In genomic region chr15:87212041-87212440, GRCh38 we compare ENCODE assay signal across 1 cellular context.
TF ChIP-seq lines count a peak whose summit lies in the region.

No MANE protein-coding gene starts in this region.

TF ChIP-seq in GM23338, 12 proteins besides CTCF, POLR2A, EP300 and RAD21 (continued from another document):
- TF ChIP-seq, protein P1, sequence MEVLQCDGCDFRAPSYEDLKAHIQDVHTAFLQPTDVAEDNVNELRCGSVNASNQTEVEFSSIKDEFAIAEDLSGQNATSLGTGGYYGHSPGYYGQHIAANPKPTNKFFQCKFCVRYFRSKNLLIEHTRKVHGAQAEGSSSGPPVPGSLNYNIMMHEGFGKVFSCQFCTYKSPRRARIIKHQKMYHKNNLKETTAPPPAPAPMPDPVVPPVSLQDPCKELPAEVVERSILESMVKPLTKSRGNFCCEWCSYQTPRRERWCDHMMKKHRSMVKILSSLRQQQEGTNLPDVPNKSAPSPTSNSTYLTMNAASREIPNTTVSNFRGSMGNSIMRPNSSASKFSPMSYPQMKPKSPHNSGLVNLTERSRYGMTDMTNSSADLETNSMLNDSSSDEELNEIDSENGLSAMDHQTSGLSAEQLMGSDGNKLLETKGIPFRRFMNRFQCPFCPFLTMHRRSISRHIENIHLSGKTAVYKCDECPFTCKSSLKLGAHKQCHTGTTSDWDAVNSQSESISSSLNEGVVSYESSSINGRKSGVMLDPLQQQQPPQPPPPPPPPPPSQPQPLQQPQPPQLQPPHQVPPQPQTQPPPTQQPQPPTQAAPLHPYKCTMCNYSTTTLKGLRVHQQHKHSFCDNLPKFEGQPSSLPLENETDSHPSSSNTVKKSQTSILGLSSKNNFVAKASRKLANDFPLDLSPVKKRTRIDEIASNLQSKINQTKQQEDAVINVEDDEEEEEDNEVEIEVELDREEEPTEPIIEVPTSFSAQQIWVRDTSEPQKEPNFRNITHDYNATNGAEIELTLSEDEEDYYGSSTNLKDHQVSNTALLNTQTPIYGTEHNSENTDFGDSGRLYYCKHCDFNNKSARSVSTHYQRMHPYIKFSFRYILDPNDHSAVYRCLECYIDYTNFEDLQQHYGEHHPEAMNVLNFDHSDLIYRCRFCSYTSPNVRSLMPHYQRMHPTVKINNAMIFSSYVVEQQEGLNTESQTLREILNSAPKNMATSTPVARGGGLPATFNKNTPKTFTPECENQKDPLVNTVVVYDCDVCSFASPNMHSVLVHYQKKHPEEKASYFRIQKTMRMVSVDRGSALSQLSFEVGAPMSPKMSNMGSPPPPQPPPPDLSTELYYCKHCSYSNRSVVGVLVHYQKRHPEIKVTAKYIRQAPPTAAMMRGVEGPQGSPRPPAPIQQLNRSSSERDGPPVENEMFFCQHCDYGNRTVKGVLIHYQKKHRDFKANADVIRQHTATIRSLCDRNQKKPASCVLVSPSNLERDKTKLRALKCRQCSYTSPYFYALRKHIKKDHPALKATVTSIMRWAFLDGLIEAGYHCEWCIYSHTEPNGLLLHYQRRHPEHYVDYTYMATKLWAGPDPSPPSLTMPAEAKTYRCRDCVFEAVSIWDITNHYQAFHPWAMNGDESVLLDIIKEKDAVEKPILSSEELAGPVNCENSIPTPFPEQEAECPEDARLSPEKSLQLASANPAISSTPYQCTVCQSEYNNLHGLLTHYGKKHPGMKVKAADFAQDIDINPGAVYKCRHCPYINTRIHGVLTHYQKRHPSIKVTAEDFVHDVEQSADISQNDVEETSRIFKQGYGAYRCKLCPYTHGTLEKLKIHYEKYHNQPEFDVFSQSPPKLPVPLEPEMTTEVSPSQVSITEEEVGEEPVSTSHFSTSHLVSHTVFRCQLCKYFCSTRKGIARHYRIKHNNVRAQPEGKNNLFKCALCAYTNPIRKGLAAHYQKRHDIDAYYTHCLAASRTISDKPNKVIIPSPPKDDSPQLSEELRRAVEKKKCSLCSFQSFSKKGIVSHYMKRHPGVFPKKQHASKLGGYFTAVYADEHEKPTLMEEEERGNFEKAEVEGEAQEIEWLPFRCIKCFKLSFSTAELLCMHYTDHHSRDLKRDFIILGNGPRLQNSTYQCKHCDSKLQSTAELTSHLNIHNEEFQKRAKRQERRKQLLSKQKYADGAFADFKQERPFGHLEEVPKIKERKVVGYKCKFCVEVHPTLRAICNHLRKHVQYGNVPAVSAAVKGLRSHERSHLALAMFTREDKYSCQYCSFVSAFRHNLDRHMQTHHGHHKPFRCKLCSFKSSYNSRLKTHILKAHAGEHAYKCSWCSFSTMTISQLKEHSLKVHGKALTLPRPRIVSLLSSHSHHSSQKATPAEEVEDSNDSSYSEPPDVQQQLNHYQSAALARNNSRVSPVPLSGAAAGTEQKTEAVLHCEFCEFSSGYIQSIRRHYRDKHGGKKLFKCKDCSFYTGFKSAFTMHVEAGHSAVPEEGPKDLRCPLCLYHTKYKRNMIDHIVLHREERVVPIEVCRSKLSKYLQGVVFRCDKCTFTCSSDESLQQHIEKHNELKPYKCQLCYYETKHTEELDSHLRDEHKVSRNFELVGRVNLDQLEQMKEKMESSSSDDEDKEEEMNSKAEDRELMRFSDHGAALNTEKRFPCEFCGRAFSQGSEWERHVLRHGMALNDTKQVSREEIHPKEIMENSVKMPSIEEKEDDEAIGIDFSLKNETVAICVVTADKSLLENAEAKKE (CRISPR knock-in tag; IDR thresholded peaks at IDR 0.05): no peak
- TF ChIP-seq, protein P2, sequence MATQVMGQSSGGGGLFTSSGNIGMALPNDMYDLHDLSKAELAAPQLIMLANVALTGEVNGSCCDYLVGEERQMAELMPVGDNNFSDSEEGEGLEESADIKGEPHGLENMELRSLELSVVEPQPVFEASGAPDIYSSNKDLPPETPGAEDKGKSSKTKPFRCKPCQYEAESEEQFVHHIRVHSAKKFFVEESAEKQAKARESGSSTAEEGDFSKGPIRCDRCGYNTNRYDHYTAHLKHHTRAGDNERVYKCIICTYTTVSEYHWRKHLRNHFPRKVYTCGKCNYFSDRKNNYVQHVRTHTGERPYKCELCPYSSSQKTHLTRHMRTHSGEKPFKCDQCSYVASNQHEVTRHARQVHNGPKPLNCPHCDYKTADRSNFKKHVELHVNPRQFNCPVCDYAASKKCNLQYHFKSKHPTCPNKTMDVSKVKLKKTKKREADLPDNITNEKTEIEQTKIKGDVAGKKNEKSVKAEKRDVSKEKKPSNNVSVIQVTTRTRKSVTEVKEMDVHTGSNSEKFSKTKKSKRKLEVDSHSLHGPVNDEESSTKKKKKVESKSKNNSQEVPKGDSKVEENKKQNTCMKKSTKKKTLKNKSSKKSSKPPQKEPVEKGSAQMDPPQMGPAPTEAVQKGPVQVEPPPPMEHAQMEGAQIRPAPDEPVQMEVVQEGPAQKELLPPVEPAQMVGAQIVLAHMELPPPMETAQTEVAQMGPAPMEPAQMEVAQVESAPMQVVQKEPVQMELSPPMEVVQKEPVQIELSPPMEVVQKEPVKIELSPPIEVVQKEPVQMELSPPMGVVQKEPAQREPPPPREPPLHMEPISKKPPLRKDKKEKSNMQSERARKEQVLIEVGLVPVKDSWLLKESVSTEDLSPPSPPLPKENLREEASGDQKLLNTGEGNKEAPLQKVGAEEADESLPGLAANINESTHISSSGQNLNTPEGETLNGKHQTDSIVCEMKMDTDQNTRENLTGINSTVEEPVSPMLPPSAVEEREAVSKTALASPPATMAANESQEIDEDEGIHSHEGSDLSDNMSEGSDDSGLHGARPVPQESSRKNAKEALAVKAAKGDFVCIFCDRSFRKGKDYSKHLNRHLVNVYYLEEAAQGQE (IDR thresholded peaks at IDR 0.05; ENCODE audit: unreplicated experiment): no peak
- no peak for TF ChIP-seq EZH2phosphoT487 (IDR thresholded peaks at IDR 0.05; ENCODE audit: unreplicated experiment)
- TF ChIP-seq EZH2 (IDR thresholded peaks at IDR 0.05; ENCODE audit: low read depth, unreplicated experiment): no peak
- TF ChIP-seq ZNF114 (CRISPR knock-in tag; IDR thresholded peaks at IDR 0.05): no peak
- no peak for TF ChIP-seq CREB1 (CRISPR knock-in tag; IDR thresholded peaks at IDR 0.05; ENCODE audit: low read depth)
